In the genomic region with DNA sequence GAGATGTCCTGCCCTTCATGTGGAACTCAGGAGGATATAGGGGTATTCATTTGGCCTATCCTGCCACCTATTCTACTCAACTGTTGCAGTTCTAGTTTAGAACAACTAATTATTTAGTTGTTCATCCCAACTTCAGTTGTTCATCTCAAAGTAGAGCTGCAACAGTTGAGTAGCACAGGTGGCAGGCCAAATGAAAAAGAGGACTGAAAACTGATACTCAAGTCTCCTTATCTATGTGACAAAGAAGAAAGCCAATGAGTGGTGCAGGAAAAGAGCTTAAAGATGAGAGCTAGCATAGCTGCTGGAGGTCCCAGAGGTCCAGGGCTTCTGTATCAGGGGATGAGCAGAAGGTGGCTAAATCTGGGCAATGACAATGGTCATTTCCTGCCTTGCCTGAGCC, we compare ENCODE assay signal across 3 cellular contexts.
TF ChIP-seq lines count a peak whose summit lies in the region.

No MANE protein-coding gene starts in this region.

TF ChIP-seq in HEK293, 187 proteins besides CTCF, POLR2A, EP300 and RAD21:
- no peak for TF ChIP-seq ZNF169 (tag by site-specific recombination; IDR thresholded peaks at IDR 0.05)
- peak; percentile 52; the same call in 1 of the 2 replicates for TF ChIP-seq SCRT2 (tag by site-specific recombination; IDR thresholded peaks at IDR 0.05)

TF ChIP-seq in IMR-90, 13 proteins besides CTCF, POLR2A, EP300 and RAD21:
- TF ChIP-seq SMC3 (IDR thresholded peaks at IDR 0.05; ENCODE audit: low read depth, low read length), result no peak

TF ChIP-seq in H1, 55 proteins besides CTCF, POLR2A, EP300 and RAD21:
- no peak for TF ChIP-seq CTBP2 (IDR thresholded peaks at IDR 0.05; ENCODE audit: borderline replicate concordance, insufficient read depth, insufficient read length, low read length)
- no peak for TF ChIP-seq YY1 (IDR thresholded peaks at IDR 0.05; ENCODE audit: low read depth, low read length)
- TF ChIP-seq, protein P1, sequence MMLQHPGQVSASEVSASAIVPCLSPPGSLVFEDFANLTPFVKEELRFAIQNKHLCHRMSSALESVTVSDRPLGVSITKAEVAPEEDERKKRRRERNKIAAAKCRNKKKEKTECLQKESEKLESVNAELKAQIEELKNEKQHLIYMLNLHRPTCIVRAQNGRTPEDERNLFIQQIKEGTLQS (IDR thresholded peaks at IDR 0.05; ENCODE audit: insufficient read depth, low read depth, low read length), result no peak
- TF ChIP-seq SP1 (IDR thresholded peaks at IDR 0.05; ENCODE audit: low read depth, low read length), result no peak
- no peak for TF ChIP-seq ATF2 (IDR thresholded peaks at IDR 0.05; ENCODE audit: low read length)
- no peak for TF ChIP-seq TEAD4 (IDR thresholded peaks at IDR 0.05; ENCODE audit: low read depth, low read length)
- no peak for TF ChIP-seq CEBPB (IDR thresholded peaks at IDR 0.05; ENCODE audit: low read depth, low read length)
- no peak for TF ChIP-seq PHF8 (conservative IDR thresholded peaks at IDR 0.05; ENCODE audit: low read depth, low read length)
- no peak for TF ChIP-seq SIN3A (conservative IDR thresholded peaks at IDR 0.05 in 1 of 2, IDR thresholded peaks at IDR 0.05 in 1 of 2; ENCODE audit: low read depth in 1 of 2, low read length in 2 of 2)
- TF ChIP-seq JUN (IDR thresholded peaks at IDR 0.05; ENCODE audit: low read depth, low read length), result no peak
- TF ChIP-seq NRF1 (IDR thresholded peaks at IDR 0.05; ENCODE audit: low read depth, low read length), result no peak
- TF ChIP-seq MAFK (IDR thresholded peaks at IDR 0.05; ENCODE audit: low read depth, low read length), result no peak
- TF ChIP-seq, protein P2, sequence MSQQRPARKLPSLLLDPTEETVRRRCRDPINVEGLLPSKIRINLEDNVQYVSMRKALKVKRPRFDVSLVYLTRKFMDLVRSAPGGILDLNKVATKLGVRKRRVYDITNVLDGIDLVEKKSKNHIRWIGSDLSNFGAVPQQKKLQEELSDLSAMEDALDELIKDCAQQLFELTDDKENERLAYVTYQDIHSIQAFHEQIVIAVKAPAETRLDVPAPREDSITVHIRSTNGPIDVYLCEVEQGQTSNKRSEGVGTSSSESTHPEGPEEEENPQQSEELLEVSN (IDR thresholded peaks at IDR 0.05), result no peak
- TF ChIP-seq CHD1 (IDR thresholded peaks at IDR 0.05; ENCODE audit: low read depth, low read length), result no peak
